In genomic region chr2:234293973-234294372, GRCh38 we compare ENCODE assay signal across 1 cellular context.
TF ChIP-seq lines count a peak whose summit lies in the region.

No MANE protein-coding gene starts in this region.

TF ChIP-seq in SK-N-SH treated with all-trans-retinoic acid at 6 μM for 48 hours, 23 proteins besides CTCF, POLR2A, EP300 and RAD21 (continued from another document):
- TF ChIP-seq, protein P1, sequence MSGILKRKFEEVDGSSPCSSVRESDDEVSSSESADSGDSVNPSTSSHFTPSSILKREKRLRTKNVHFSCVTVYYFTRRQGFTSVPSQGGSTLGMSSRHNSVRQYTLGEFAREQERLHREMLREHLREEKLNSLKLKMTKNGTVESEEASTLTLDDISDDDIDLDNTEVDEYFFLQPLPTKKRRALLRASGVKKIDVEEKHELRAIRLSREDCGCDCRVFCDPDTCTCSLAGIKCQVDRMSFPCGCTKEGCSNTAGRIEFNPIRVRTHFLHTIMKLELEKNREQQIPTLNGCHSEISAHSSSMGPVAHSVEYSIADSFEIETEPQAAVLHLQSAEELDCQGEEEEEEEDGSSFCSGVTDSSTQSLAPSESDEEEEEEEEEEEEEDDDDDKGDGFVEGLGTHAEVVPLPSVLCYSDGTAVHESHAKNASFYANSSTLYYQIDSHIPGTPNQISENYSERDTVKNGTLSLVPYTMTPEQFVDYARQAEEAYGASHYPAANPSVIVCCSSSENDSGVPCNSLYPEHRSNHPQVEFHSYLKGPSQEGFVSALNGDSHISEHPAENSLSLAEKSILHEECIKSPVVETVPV (CRISPR knock-in tag; IDR thresholded peaks at IDR 0.05), result no peak
- TF ChIP-seq OSR1 (CRISPR knock-in tag; IDR thresholded peaks at IDR 0.05) (no peak), ZNF70 (CRISPR knock-in tag; IDR thresholded peaks at IDR 0.05) (no peak), ISL1 (CRISPR knock-in tag; IDR thresholded peaks at IDR 0.05) (no peak), ZNF8 (CRISPR knock-in tag; IDR thresholded peaks at IDR 0.05) (no peak), ARNTL (CRISPR knock-in tag; IDR thresholded peaks at IDR 0.05; ENCODE audit: borderline replicate concordance, low read depth) (no peak), ZNF565 (CRISPR knock-in tag; conservative IDR thresholded peaks at IDR 0.05; ENCODE audit: low read depth) (no peak), ZFP3 (CRISPR knock-in tag; IDR thresholded peaks at IDR 0.05) (no peak), GLIS3 (CRISPR knock-in tag; IDR thresholded peaks at IDR 0.05) (no peak), BACH2 (CRISPR knock-in tag; IDR thresholded peaks at IDR 0.05; ENCODE audit: borderline replicate concordance) (no peak), PPARA (CRISPR knock-in tag; IDR thresholded peaks at IDR 0.05; ENCODE audit: borderline replicate concordance) (no peak), ZC3H10 (CRISPR knock-in tag; IDR thresholded peaks at IDR 0.05) (no peak)
- TF ChIP-seq, protein P2, sequence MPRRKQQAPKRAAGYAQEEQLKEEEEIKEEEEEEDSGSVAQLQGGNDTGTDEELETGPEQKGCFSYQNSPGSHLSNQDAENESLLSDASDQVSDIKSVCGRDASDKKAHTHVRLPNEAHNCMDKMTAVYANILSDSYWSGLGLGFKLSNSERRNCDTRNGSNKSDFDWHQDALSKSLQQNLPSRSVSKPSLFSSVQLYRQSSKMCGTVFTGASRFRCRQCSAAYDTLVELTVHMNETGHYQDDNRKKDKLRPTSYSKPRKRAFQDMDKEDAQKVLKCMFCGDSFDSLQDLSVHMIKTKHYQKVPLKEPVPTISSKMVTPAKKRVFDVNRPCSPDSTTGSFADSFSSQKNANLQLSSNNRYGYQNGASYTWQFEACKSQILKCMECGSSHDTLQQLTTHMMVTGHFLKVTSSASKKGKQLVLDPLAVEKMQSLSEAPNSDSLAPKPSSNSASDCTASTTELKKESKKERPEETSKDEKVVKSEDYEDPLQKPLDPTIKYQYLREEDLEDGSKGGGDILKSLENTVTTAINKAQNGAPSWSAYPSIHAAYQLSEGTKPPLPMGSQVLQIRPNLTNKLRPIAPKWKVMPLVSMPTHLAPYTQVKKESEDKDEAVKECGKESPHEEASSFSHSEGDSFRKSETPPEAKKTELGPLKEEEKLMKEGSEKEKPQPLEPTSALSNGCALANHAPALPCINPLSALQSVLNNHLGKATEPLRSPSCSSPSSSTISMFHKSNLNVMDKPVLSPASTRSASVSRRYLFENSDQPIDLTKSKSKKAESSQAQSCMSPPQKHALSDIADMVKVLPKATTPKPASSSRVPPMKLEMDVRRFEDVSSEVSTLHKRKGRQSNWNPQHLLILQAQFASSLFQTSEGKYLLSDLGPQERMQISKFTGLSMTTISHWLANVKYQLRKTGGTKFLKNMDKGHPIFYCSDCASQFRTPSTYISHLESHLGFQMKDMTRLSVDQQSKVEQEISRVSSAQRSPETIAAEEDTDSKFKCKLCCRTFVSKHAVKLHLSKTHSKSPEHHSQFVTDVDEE (CRISPR knock-in tag; IDR thresholded peaks at IDR 0.05), result no peak
